ENCODE assay signal across 1 cellular context in the genomic region with DNA sequence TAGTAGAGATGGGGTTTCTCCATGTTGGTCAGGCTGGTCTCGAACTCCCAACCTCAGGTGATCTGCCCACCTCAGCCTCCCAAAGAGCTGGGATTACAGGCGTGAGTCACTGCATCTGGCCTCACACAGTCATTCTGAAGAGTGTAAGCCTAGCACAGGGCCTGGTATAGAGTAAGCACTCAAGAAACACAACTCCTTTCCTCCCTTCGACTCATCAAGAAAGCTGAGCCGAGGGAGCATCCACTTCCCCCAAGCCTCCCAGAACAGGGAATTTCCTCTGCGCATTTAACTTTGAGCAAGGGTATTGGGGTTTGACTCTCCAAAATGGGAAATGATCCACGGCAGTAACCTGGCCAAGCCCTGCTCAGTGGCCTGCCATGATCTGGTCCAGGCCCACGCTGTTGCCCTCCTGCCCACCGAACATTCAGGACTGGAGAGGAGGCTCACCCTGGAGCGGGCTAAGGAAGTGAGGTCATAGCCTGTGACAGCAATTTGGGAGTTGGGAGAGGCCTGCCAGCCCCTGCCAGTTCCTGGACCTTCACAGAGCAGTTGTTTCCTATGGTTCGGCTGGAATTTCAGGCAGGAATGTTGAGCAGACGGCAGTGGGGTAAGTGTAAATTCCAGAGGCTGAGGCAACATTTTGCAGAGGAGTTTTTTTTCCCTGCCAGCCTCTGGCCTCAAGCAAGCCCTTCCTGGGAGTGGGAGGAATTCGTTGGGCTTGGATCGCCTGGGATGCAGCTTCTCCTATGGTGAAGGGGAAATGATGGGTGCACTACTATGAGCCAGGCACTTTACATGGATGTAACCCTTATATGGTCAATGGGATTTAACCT.
TF ChIP-seq lines count a peak whose summit lies in the region.

No MANE protein-coding gene starts in this region.

TF ChIP-seq in HepG2, 621 proteins besides CTCF, POLR2A, EP300 and RAD21 (continued from another document and continues in another):
- TF ChIP-seq, protein P1, sequence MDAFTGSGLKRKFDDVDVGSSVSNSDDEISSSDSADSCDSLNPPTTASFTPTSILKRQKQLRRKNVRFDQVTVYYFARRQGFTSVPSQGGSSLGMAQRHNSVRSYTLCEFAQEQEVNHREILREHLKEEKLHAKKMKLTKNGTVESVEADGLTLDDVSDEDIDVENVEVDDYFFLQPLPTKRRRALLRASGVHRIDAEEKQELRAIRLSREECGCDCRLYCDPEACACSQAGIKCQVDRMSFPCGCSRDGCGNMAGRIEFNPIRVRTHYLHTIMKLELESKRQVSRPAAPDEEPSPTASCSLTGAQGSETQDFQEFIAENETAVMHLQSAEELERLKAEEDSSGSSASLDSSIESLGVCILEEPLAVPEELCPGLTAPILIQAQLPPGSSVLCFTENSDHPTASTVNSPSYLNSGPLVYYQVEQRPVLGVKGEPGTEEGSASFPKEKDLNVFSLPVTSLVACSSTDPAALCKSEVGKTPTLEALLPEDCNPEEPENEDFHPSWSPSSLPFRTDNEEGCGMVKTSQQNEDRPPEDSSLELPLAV (CRISPR knock-in tag; conservative IDR thresholded peaks at IDR 0.05; ENCODE audit: low read depth), result no peak
- TF ChIP-seq ZNF569 (CRISPR knock-in tag; IDR thresholded peaks at IDR 0.05; ENCODE audit: borderline replicate concordance) (no peak), ZNF468 (CRISPR knock-in tag; IDR thresholded peaks at IDR 0.05) (no peak), KDM6A (CRISPR knock-in tag; IDR thresholded peaks at IDR 0.05; ENCODE audit: low read depth) (no peak), BHLHE40 (IDR thresholded peaks at IDR 0.05; ENCODE audit: low read length) (no peak), ZNF841 (CRISPR knock-in tag; IDR thresholded peaks at IDR 0.05; ENCODE audit: borderline replicate concordance) (no peak), PAWR (CRISPR knock-in tag; IDR thresholded peaks at IDR 0.05; ENCODE audit: borderline replicate concordance) (no peak), ZKSCAN8 (CRISPR knock-in tag; IDR thresholded peaks at IDR 0.05; ENCODE audit: borderline replicate concordance) (no peak), RARA (CRISPR knock-in tag; IDR thresholded peaks at IDR 0.05) (0 out of 2 replicates have a peak, but pooled peaks have one; percentile 19), PHF5A (CRISPR knock-in tag; IDR thresholded peaks at IDR 0.05; ENCODE audit: low read depth, unreplicated experiment) (peak; percentile 38), MXI1 (IDR thresholded peaks at IDR 0.05; ENCODE audit: borderline replicate concordance, low read depth, low read length) (no peak), TP53 (CRISPR knock-in tag; conservative IDR thresholded peaks at IDR 0.05) (no peak), STAG1 (CRISPR knock-in tag; IDR thresholded peaks at IDR 0.05) (no peak), RORA (CRISPR knock-in tag; IDR thresholded peaks at IDR 0.05) (no peak), SOX5 (CRISPR knock-in tag; IDR thresholded peaks at IDR 0.05; ENCODE audit: borderline replicate concordance) (peak; percentile 22; the same call in 1 of the 2 replicates), PHF21A (CRISPR knock-in tag; IDR thresholded peaks at IDR 0.05) (no peak), HIC2 (CRISPR knock-in tag; IDR thresholded peaks at IDR 0.05; ENCODE audit: low read depth) (0 out of 2 replicates have a peak, but pooled peaks have one; percentile 52), ZNF430 (CRISPR knock-in tag; IDR thresholded peaks at IDR 0.05) (no peak), ZKSCAN5 (CRISPR knock-in tag; IDR thresholded peaks at IDR 0.05) (no peak), ZNF883 (CRISPR knock-in tag; IDR thresholded peaks at IDR 0.05; ENCODE audit: not compliant biosample characterization) (peak; percentile 46), ZSCAN20 (CRISPR knock-in tag; IDR thresholded peaks at IDR 0.05; ENCODE audit: borderline replicate concordance) (no peak), ZBTB43 (CRISPR knock-in tag; conservative IDR thresholded peaks at IDR 0.05) (no peak), PITX1 (CRISPR knock-in tag; IDR thresholded peaks at IDR 0.05) (no peak), ZNF354B (CRISPR knock-in tag; IDR thresholded peaks at IDR 0.05) (no peak), EEA1 (CRISPR knock-in tag; IDR thresholded peaks at IDR 0.05; ENCODE audit: borderline replicate concordance) (no peak), ZNF746 (CRISPR knock-in tag; IDR thresholded peaks at IDR 0.05) (no peak), ARHGAP35 (CRISPR knock-in tag; IDR thresholded peaks at IDR 0.05; ENCODE audit: borderline replicate concordance) (no peak), CAMTA2 (CRISPR knock-in tag; IDR thresholded peaks at IDR 0.05; ENCODE audit: borderline replicate concordance) (no peak), HMG20B (CRISPR knock-in tag; conservative IDR thresholded peaks at IDR 0.05) (no peak), GTF3A (CRISPR knock-in tag; conservative IDR thresholded peaks at IDR 0.05) (no peak), GATAD1 (CRISPR knock-in tag; IDR thresholded peaks at IDR 0.05) (0 out of 2 replicates have a peak, but pooled peaks have one; percentile 22), ZNF282 (IDR thresholded peaks at IDR 0.05; ENCODE audit: partially characterized antibody) (no peak), SAFB2 (CRISPR knock-in tag; IDR thresholded peaks at IDR 0.05; ENCODE audit: borderline replicate concordance, low read depth) (no peak), PAXIP1 (CRISPR knock-in tag; conservative IDR thresholded peaks at IDR 0.05) (peak; percentile 29; the same call in 1 of the 2 replicates)
- TF ChIP-seq, protein P2, sequence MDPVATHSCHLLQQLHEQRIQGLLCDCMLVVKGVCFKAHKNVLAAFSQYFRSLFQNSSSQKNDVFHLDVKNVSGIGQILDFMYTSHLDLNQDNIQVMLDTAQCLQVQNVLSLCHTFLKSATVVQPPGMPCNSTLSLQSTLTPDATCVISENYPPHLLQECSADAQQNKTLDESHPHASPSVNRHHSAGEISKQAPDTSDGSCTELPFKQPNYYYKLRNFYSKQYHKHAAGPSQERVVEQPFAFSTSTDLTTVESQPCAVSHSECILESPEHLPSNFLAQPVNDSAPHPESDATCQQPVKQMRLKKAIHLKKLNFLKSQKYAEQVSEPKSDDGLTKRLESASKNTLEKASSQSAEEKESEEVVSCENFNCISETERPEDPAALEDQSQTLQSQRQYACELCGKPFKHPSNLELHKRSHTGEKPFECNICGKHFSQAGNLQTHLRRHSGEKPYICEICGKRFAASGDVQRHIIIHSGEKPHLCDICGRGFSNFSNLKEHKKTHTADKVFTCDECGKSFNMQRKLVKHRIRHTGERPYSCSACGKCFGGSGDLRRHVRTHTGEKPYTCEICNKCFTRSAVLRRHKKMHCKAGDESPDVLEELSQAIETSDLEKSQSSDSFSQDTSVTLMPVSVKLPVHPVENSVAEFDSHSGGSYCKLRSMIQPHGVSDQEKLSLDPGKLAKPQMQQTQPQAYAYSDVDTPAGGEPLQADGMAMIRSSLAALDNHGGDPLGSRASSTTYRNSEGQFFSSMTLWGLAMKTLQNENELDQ (CRISPR knock-in tag; IDR thresholded peaks at IDR 0.05; ENCODE audit: borderline replicate concordance), result no peak
- TF ChIP-seq, protein P3, sequence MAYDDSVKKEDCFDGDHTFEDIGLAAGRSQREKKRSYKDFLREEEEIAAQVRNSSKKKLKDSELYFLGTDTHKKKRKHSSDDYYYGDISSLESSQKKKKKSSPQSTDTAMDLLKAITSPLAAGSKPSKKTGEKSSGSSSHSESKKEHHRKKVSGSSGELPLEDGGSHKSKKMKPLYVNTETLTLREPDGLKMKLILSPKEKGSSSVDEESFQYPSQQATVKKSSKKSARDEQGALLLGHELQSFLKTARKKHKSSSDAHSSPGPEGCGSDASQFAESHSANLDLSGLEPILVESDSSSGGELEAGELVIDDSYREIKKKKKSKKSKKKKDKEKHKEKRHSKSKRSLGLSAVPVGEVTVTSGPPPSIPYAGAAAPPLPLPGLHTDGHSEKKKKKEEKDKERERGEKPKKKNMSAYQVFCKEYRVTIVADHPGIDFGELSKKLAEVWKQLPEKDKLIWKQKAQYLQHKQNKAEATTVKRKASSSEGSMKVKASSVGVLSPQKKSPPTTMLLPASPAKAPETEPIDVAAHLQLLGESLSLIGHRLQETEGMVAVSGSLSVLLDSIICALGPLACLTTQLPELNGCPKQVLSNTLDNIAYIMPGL (CRISPR knock-in tag; IDR thresholded peaks at IDR 0.05; ENCODE audit: borderline replicate concordance in 1 of 2, low read depth in 1 of 2), result no peak
- TF ChIP-seq, protein P4, sequence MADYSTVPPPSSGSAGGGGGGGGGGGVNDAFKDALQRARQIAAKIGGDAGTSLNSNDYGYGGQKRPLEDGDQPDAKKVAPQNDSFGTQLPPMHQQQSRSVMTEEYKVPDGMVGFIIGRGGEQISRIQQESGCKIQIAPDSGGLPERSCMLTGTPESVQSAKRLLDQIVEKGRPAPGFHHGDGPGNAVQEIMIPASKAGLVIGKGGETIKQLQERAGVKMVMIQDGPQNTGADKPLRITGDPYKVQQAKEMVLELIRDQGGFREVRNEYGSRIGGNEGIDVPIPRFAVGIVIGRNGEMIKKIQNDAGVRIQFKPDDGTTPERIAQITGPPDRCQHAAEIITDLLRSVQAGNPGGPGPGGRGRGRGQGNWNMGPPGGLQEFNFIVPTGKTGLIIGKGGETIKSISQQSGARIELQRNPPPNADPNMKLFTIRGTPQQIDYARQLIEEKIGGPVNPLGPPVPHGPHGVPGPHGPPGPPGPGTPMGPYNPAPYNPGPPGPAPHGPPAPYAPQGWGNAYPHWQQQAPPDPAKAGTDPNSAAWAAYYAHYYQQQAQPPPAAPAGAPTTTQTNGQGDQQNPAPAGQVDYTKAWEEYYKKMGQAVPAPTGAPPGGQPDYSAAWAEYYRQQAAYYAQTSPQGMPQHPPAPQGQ (CRISPR knock-in tag; IDR thresholded peaks at IDR 0.05; ENCODE audit: borderline replicate concordance), result no peak
- TF ChIP-seq, protein P5, sequence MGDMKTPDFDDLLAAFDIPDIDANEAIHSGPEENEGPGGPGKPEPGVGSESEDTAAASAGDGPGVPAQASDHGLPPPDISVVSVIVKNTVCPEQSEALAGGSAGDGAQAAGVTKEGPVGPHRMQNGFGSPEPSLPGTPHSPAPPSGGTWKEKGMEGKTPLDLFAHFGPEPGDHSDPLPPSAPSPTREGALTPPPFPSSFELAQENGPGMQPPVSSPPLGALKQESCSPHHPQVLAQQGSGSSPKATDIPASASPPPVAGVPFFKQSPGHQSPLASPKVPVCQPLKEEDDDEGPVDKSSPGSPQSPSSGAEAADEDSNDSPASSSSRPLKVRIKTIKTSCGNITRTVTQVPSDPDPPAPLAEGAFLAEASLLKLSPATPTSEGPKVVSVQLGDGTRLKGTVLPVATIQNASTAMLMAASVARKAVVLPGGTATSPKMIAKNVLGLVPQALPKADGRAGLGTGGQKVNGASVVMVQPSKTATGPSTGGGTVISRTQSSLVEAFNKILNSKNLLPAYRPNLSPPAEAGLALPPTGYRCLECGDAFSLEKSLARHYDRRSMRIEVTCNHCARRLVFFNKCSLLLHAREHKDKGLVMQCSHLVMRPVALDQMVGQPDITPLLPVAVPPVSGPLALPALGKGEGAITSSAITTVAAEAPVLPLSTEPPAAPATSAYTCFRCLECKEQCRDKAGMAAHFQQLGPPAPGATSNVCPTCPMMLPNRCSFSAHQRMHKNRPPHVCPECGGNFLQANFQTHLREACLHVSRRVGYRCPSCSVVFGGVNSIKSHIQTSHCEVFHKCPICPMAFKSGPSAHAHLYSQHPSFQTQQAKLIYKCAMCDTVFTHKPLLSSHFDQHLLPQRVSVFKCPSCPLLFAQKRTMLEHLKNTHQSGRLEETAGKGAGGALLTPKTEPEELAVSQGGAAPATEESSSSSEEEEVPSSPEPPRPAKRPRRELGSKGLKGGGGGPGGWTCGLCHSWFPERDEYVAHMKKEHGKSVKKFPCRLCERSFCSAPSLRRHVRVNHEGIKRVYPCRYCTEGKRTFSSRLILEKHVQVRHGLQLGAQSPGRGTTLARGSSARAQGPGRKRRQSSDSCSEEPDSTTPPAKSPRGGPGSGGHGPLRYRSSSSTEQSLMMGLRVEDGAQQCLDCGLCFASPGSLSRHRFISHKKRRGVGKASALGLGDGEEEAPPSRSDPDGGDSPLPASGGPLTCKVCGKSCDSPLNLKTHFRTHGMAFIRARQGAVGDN (CRISPR knock-in tag; IDR thresholded peaks at IDR 0.05), result peak; percentile 82
- TF ChIP-seq, protein P6, sequence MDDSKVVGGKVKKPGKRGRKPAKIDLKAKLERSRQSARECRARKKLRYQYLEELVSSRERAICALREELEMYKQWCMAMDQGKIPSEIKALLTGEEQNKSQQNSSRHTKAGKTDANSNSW (CRISPR knock-in tag; IDR thresholded peaks at IDR 0.05; ENCODE audit: borderline replicate concordance), result no peak
